ENCODE assay signal across 22 cellular contexts in the genomic region with DNA sequence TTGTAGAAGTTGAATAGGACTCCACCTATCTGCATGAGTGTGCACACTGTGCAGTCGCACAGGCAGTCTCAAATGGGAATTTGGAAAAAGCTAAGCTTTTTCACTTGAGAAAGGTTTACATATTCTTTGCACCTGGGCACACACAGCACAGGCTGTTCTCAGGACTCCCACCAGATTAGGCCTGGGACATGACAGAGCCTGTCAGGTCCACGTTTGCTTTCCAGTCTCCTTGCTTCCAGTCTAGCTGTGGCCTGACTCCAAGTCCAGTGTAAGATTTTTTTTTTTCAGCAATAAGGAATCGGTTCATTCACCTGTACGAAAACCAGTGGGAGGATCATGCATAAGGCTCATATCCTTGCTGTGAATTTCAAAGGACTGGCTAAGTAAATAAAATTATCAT.
DNase-seq lines count a peak whose midpoint lies in the region; ATAC-seq and TF ChIP-seq lines count a peak whose summit lies in the region.
"Had no signal": no experiment of that assay in that cellular context is flagged by ENCODE, and none has a peak within 500 bp of the region (broad histone marks: within the 10 kb centered on the region; RNA-seq: fewer than 3 reads in every experiment).

No MANE protein-coding gene starts in this region.

- WGBS in heart right ventricle, 2 donors = 50 to 57% methylated on average over 4 of the region's 4 CpGs

- H3K27me3 ChIP-seq in heart right ventricle (no peaks in the 10 kb centered on the region), skeletal muscle satellite cell (ENCODE audit: control insufficient read depth, insufficient read depth, low read length) (no peaks in the 10 kb centered on the region)

- intact Hi-C loops in heart right ventricle (cut with DNase I) = no loop called here
- intact Hi-C loops in left cardiac atrium (cut with DNase I) = no loop called here
- intact Hi-C loops in mucosa of descending colon (cut with DNase I, micrococcal nuclease) = no loop called here

- H3K4me3 ChIP-seq in heart right ventricle = no peak overlapping the region
- no peak overlapping the region for H3K4me3 ChIP-seq in mucosa of descending colon
- no peak overlapping the region for H3K4me3 ChIP-seq in skeletal muscle satellite cell (ENCODE audit: low read length)
- H3K4me3 ChIP-seq: lung had no signal

- DNase-seq in heart right ventricle (no peak), left cardiac atrium (no peak), mucosa of descending colon (no peak), GM10266 (ENCODE audit: extremely low spot score) (no peak), DMS 273 treated with DMSO at 0.1 percent for 48 hours (lab: John Stamatoyannopoulos, UW) (no peak)
- DNase-seq: activated CD4-positive, alpha-beta T cell treated with anti-CD3 and anti-CD28 coated beads, Interleukin-2, amount 50 U/mL, for 4 hours; activated naive CD4-positive, alpha-beta T cell treated with anti-CD3 and anti-CD28 coated beads, Interleukin-2, amount 10 ng/mL, durations not matched to agents 7 days and 5 days; activated T-cell treated with anti-CD3 and anti-CD28 coated beads, Interleukin-2, amount 50 U/mL, for 1 hour; dermis blood vessel endothelial cell; HFFc6; NCI-H526; SHP77; stimulated activated CD4-positive, alpha-beta T cell treated with anti-CD3 and anti-CD28 coated beads, Interleukin-1b, Interleukin-23, amount 100 ng/mL, for 48 hours; stimulated activated naive CD8-positive, alpha-beta T cell treated with anti-CD3 and anti-CD28 coated beads, Interleukin-15, amount 100 ng/mL, for 72 hours; T-cell had no signal

- H3K4me1 ChIP-seq in heart right ventricle = peaks cover 13 to 51% (median 38%) of the 10 kb centered on the region in 9 donors
- H3K4me1 ChIP-seq in mucosa of descending colon (ENCODE audit: low read depth) = peaks cover 31% of the 10 kb centered on the region
- peaks cover 39% of the 10 kb centered on the region for H3K4me1 ChIP-seq in skeletal muscle satellite cell (ENCODE audit: control insufficient read depth, insufficient read depth, low read length)

- H3K9ac ChIP-seq in skeletal muscle satellite cell (ENCODE audit: low read depth, low read length) = peak overlapping the region; percentile 57

- H3K27ac ChIP-seq in heart right ventricle = peak overlapping the region; percentile 48 to 84 (median 72)
- H3K27ac ChIP-seq: C4-2B, epithelial cell of prostate had no signal

- H3K4me2 ChIP-seq in skeletal muscle satellite cell (ENCODE audit: low read length) = no peak overlapping the region

- ATAC-seq in heart right ventricle = peak in 1 of 8 donors; percentile 17
- ATAC-seq in left cardiac atrium = no peak
- peak; percentile 4 for ATAC-seq in mucosa of descending colon
- ATAC-seq in HG03039 (IDR thresholded peaks at IDR 0.05; ENCODE audit: unreplicated experiment) = no peak
- no peak for ATAC-seq in HG03571 (IDR thresholded peaks at IDR 0.05; ENCODE audit: unreplicated experiment)
- ATAC-seq: natural killer cell treated with Interleukin-12 subunit alpha and Interleukin-12 subunit beta and Interleukin-15 and Interleukin-18, amount 100 ng/mL, for 72 hours; stimulated activated naive CD8-positive, alpha-beta T cell treated with anti-CD3 and anti-CD28 coated beads, Interleukin-15, amount 100 ng/mL, for 72 hours; T-cell had no signal

- H3K36me3 ChIP-seq in heart right ventricle (no peaks in the 10 kb centered on the region), mucosa of descending colon (ENCODE audit: low read depth) (no peaks in the 10 kb centered on the region), skeletal muscle satellite cell (ENCODE audit: insufficient read depth, low read length) (no peaks in the 10 kb centered on the region)

- H3K9me3 ChIP-seq in heart right ventricle (peaks cover 0 to 33% (median 17%) of the 10 kb centered on the region in 11 donors), mucosa of descending colon (peaks cover 27% of the 10 kb centered on the region), skeletal muscle satellite cell (replicated peaks; ENCODE audit: low read length) (peaks cover 9% of the 10 kb centered on the region)

- TF ChIP-seq CTCF in heart right ventricle (IDR thresholded peaks at IDR 0.05) = peak in 2 of 9 donors; percentile 15 to 25
- no peak for TF ChIP-seq CTCF in mucosa of descending colon (IDR thresholded peaks at IDR 0.05)
- no peak for TF ChIP-seq CTCF in GM10266 (IDR thresholded peaks at IDR 0.05; ENCODE audit: control insufficient read depth, insufficient read depth, low read depth, missing control alignments)
